15 cellular contexts compared by ENCODE assay signal in genomic region chr6:109342564-109342963, GRCh38.
"Had no signal": no experiment of that assay in that cellular context is flagged by ENCODE, and none has a peak within 500 bp of the region (broad histone marks: within the 10 kb centered on the region; RNA-seq: fewer than 3 reads in every experiment).

No MANE protein-coding gene starts in this region.

- H3K36me3 Mint-ChIP-seq: activated naive CD4-positive, alpha-beta T cell treated with anti-CD3 and anti-CD28 coated beads, Interleukin-2, amount 50 U/mL, for 24 hours had no signal

- DNase-seq: activated CD4-positive, alpha-beta T cell treated with anti-CD3 and anti-CD28 coated beads for 4 hours; activated T-cell treated with anti-CD3 and anti-CD28 coated beads for 4 hours; dermis blood vessel endothelial cell; foreskin fibroblast; glutamatergic neuron; immature natural killer cell; midbrain; pancreas; stimulated activated CD4-positive, alpha-beta T cell treated with anti-CD3 and anti-CD28 coated beads, Interleukin-15, amount 100 ng/mL, for 24 hours; stimulated activated CD4-positive, alpha-beta T cell treated with anti-CD3 and anti-CD28 coated beads, Interleukin-4, amount 100 ng/mL, for 4 hours; stomach; T-helper 2 cell had no signal

- H3K4me1 Mint-ChIP-seq: activated naive CD4-positive, alpha-beta T cell treated with anti-CD3 and anti-CD28 coated beads, Interleukin-2, amount 50 U/mL, for 24 hours; central memory CD8-positive, alpha-beta T cell had no signal

- H3K9me3 Mint-ChIP-seq: activated naive CD4-positive, alpha-beta T cell treated with anti-CD3 and anti-CD28 coated beads, Interleukin-2, amount 50 U/mL, for 24 hours; activated T-helper 2 cell treated with anti-CD3 and anti-CD28 coated beads, Interferon-gamma antibody, Interleukin-2, Interleukin-4, amounts not matched to agents 10 μg/mL and 5 μg/mL and 100 μg/mL, durations not matched to agents 14 hours and 24 hours and 36 hours; central memory CD8-positive, alpha-beta T cell; immature natural killer cell had no signal

- H3K4me3 Mint-ChIP-seq: activated naive CD4-positive, alpha-beta T cell treated with anti-CD3 and anti-CD28 coated beads, Interleukin-2, amount 50 U/mL, for 24 hours; central memory CD8-positive, alpha-beta T cell; immature natural killer cell had no signal

- H3K27ac Mint-ChIP-seq: activated naive CD4-positive, alpha-beta T cell treated with anti-CD3 and anti-CD28 coated beads, Interleukin-2, amount 50 U/mL, for 24 hours; activated T-helper 2 cell treated with anti-CD3 and anti-CD28 coated beads, Interferon-gamma antibody, Interleukin-2, Interleukin-4, amounts not matched to agents 10 μg/mL and 5 μg/mL and 100 μg/mL, durations not matched to agents 14 hours and 24 hours and 36 hours; immature natural killer cell had no signal

- H3K27me3 Mint-ChIP-seq: activated naive CD4-positive, alpha-beta T cell treated with anti-CD3 and anti-CD28 coated beads, Interleukin-2, amount 50 U/mL, for 24 hours; central memory CD8-positive, alpha-beta T cell had no signal
